Comparison of ENCODE assay signal across 18 cellular contexts in the genomic region with DNA sequence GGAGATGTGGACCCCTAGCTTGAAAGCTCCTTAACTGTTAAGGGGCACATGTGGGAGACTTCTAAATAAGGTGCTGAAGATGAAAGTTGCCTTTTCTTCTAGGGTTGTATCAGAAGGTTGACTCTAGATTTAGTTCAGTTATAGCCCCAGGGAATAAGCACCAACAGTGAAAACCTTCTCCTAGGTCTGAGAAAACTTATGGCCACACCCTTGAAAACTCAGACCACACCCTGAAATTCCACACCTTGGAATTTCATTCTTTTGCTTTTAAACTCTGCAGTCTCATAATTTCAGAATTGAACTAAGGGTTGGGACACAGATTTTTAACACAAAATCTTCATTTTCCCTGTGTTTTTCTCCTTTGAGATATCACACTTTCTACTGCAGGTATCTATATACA.
"Had no signal": no experiment of that assay in that cellular context is flagged by ENCODE, and none has a peak within 500 bp of the region (broad histone marks: within the 10 kb centered on the region; RNA-seq: fewer than 3 reads in every experiment).

No MANE protein-coding gene starts in this region.

- H3K36me3 ChIP-seq: gastrocnemius medialis, heart right ventricle, right atrium auricular region, thyroid gland had no signal

- ATAC-seq: effector memory CD8-positive, alpha-beta T cell; gastrocnemius medialis; heart right ventricle; natural killer cell; stimulated activated naive B cell treated with anti-CD40 and anti-IgM and Interleukin-4, amounts not matched to agents 10 μg/mL and 1 μg/mL and 100 μg/mL, for 72 hours had no signal

- H3K27ac ChIP-seq: gastrocnemius medialis, heart right ventricle, right atrium auricular region, skin epidermis, thyroid gland had no signal

- H3K4me1 Mint-ChIP-seq: activated naive CD8-positive, alpha-beta T cell treated with anti-CD3 and anti-CD28 coated beads, Interleukin-2, amount 10 ng/mL, durations not matched to agents 7 days and 5 days; natural killer cell; stimulated activated naive B cell treated with anti-CD40 and anti-IgM and Interleukin-4, amounts not matched to agents 10 μg/mL and 1 μg/mL and 100 μg/mL, for 72 hours had no signal

- H3K27ac Mint-ChIP-seq: activated naive CD8-positive, alpha-beta T cell treated with anti-CD3 and anti-CD28 coated beads, Interleukin-2, amount 10 ng/mL, durations not matched to agents 7 days and 5 days; effector memory CD8-positive, alpha-beta T cell; natural killer cell; stimulated activated naive B cell treated with anti-CD40 and anti-IgM and Interleukin-4, amounts not matched to agents 10 μg/mL and 1 μg/mL and 100 μg/mL, for 72 hours had no signal

- H3K27me3 ChIP-seq: gastrocnemius medialis, heart right ventricle, right atrium auricular region, thyroid gland had no signal

- H3K27me3 Mint-ChIP-seq: activated naive CD8-positive, alpha-beta T cell treated with anti-CD3 and anti-CD28 coated beads, Interleukin-2, amount 10 ng/mL, durations not matched to agents 7 days and 5 days; effector memory CD8-positive, alpha-beta T cell had no signal

- H3K4me3 Mint-ChIP-seq: activated naive CD8-positive, alpha-beta T cell treated with anti-CD3 and anti-CD28 coated beads, Interleukin-2, amount 10 ng/mL, durations not matched to agents 7 days and 5 days; effector memory CD8-positive, alpha-beta T cell; natural killer cell; stimulated activated naive B cell treated with anti-CD40 and anti-IgM and Interleukin-4, amounts not matched to agents 10 μg/mL and 1 μg/mL and 100 μg/mL, for 72 hours had no signal

- H3K9me3 ChIP-seq: gastrocnemius medialis, heart right ventricle, right atrium auricular region, thyroid gland had no signal

- H3K4me1 ChIP-seq: gastrocnemius medialis, heart right ventricle, right atrium auricular region, thyroid gland had no signal

- DNase-seq: activated CD4-positive, alpha-beta T cell treated with anti-CD3 and anti-CD28 coated beads, Interleukin-2, amount 50 U/mL, for 4 hours; activated CD4-positive, CD25-positive, alpha-beta regulatory T cell treated with anti-CD3 and anti-CD28 coated beads, Interleukin-2, amount 50 U/mL, for 72 hours; activated naive CD4-positive, alpha-beta T cell; activated naive CD8-positive, alpha-beta T cell treated with anti-CD3 and anti-CD28 coated beads, Interleukin-2, amount 10 ng/mL, durations not matched to agents 7 days and 5 days; activated T-cell treated with anti-CD3 and anti-CD28 coated beads for 4 hours; dermis blood vessel endothelial cell; effector memory CD8-positive, alpha-beta T cell; erythroblast; gastrocnemius medialis; heart right ventricle; natural killer cell; stimulated activated CD4-positive, alpha-beta T cell treated with anti-CD3 and anti-CD28 coated beads, Interleukin-15, amount 100 ng/mL, for 24 hours; stimulated activated CD4-positive, alpha-beta T cell treated with anti-CD3 and anti-CD28 coated beads, Interleukin-4, amount 100 ng/mL, for 1 hour; stimulated activated naive B cell treated with anti-CD40 and anti-IgM and Interleukin-4, amounts not matched to agents 10 μg/mL and 1 μg/mL and 100 μg/mL, for 72 hours; T-helper 9 cell; thyroid gland had no signal

- H3K4me3 ChIP-seq: gastrocnemius medialis, heart right ventricle, right atrium auricular region, skin epidermis, thyroid gland had no signal

- H3K36me3 Mint-ChIP-seq: activated naive CD8-positive, alpha-beta T cell treated with anti-CD3 and anti-CD28 coated beads, Interleukin-2, amount 10 ng/mL, durations not matched to agents 7 days and 5 days; natural killer cell; stimulated activated naive B cell treated with anti-CD40 and anti-IgM and Interleukin-4, amounts not matched to agents 10 μg/mL and 1 μg/mL and 100 μg/mL, for 72 hours had no signal

- H3K9me3 Mint-ChIP-seq: activated naive CD8-positive, alpha-beta T cell treated with anti-CD3 and anti-CD28 coated beads, Interleukin-2, amount 10 ng/mL, durations not matched to agents 7 days and 5 days; stimulated activated naive B cell treated with anti-CD40 and anti-IgM and Interleukin-4, amounts not matched to agents 10 μg/mL and 1 μg/mL and 100 μg/mL, for 72 hours had no signal
